1 cellular context compared by ENCODE assay signal in genomic region chr11:2768471-2769408, GRCh38.
TF ChIP-seq lines count a peak whose summit lies in the region.

No MANE protein-coding gene starts in this region.

TF ChIP-seq in H1, 55 proteins besides CTCF, POLR2A, EP300 and RAD21 (continued from another document):
- TF ChIP-seq SP1 (IDR thresholded peaks at IDR 0.05; ENCODE audit: low read depth, low read length) = no peak
- TF ChIP-seq SIX5 (IDR thresholded peaks at IDR 0.05; ENCODE audit: low read depth, low read length) = no peak
